ENCODE assay signal across 8 cellular contexts in the genomic region with DNA sequence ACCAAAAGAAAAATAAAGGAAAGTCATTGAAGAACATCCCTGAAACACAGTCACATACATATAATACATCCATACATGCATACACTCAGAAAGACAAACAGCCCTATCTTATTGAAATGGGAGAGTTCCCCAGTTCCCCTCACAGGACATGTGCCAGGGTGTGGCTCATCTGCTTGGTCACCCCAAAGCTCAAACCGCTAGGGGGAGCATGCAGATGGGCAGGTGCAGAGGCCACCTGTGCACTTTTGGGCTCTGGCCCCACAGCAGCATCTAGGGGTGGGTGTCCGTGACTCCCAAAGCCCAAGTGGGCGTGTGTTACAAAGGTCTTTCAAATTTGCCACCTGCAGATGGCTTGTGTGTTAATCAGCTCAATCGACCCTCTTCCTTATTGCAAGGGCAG.
DNase-seq lines count a peak whose midpoint lies in the region; ATAC-seq and TF ChIP-seq lines count a peak whose summit lies in the region.

No MANE protein-coding gene starts in this region.

- BruUV-seq in MCF 10A (replicated peaks; lab: Mats Ljungman, UMichigan) (no TSS peak), OCI-LY7 (replicated peaks; lab: Mats Ljungman, UMichigan) (no TSS peak), mammary epithelial cell (replicated peaks; lab: Mats Ljungman, UMichigan) (no TSS peak)

- no peak overlapping the region for H2AFZ ChIP-seq in OCI-LY7 (ENCODE audit: low read length)
- H2AFZ ChIP-seq in mammary epithelial cell (ENCODE audit: low read depth, low read length): no peak overlapping the region

- no peak overlapping the region for H3K9ac ChIP-seq in mammary epithelial cell (ENCODE audit: insufficient read depth, low read length)

- ATAC-seq in esophagus mucosa: peak; percentile 47
- peak; percentile 57 for ATAC-seq in upper lobe of right lung
- no peak for ATAC-seq in GM19328 (IDR thresholded peaks at IDR 0.05; ENCODE audit: unreplicated experiment)

- no peaks in the 10 kb centered on the region for H3K4me1 Mint-ChIP-seq in MCF 10A (ENCODE audit: insufficient read depth, unreplicated experiment)

- H3K27me3 Mint-ChIP-seq in MCF 10A (ENCODE audit: insufficient read depth, unreplicated experiment): no peaks in the 10 kb centered on the region

- 76% methylated on average over 3 of the region's 4 CpGs for WGBS in mammary epithelial cell (ENCODE audit: low coverage, missing lambda C conversion rate)

- in situ Hi-C loops in mammary epithelial cell (cut with MboI; ENCODE audit: low sequenced_read_pairs in 2 of 2): no loop called here

- CTCF ChIA-PET in MCF 10A (lab: Yijun Ruan, JAX): interaction anchor here (0.6 to 2.5 kb wide), 3 partner anchors 51 to 214 kb away, joined by 3 to 10 read pairs (median 4); no protein-coding TSS in a partner anchor
- CTCF ChIA-PET in OCI-LY7 (lab: Charles Lee; ENCODE audit: unreplicated experiment): no interaction called here
- CTCF ChIA-PET in mammary epithelial cell (lab: Charles Lee; ENCODE audit: low non-redundant PET): no interaction called here

- H3K27ac ChIP-seq in breast epithelium: no peak overlapping the region
- no peak overlapping the region for H3K27ac ChIP-seq in OCI-LY7 (ENCODE audit: low read depth, low read length, poor library complexity, severe bottlenecking)
- no peak overlapping the region for H3K27ac ChIP-seq in upper lobe of right lung
- H3K27ac ChIP-seq in mammary epithelial cell (ENCODE audit: insufficient read depth, low read depth, low read length): no peak overlapping the region

- no peaks in the 10 kb centered on the region for H3K9me2 ChIP-seq in OCI-LY7 (ENCODE audit: insufficient read depth, low read length)

- H3K4me3 ChIP-seq in breast epithelium: no peak overlapping the region
- H3K4me3 ChIP-seq in OCI-LY7 (ENCODE audit: low read depth, low read length, poor library complexity, severe bottlenecking): no peak overlapping the region
- no peak overlapping the region for H3K4me3 ChIP-seq in upper lobe of right lung
- no peak overlapping the region for H3K4me3 ChIP-seq in mammary epithelial cell (replicated peaks in 1 of 3; ENCODE audit: insufficient read depth in 1 of 3, low read depth in 2 of 3, low read length in 3 of 3)

- intact Hi-C loops in MCF 10A (cut with micrococcal nuclease): no loop called here
- intact Hi-C loops in breast epithelium (cut with DNase I; ENCODE audit: low total_unique reads): no loop called here
- intact Hi-C loops in OCI-LY7 (cut with micrococcal nuclease; ENCODE audit: unreplicated experiment): no loop called here
- intact Hi-C loops in upper lobe of right lung (cut with DNase I): no loop called here
- intact Hi-C loops in mammary epithelial cell (cut with micrococcal nuclease): no loop called here

- DNase-seq in MCF 10A (ENCODE audit: unreplicated experiment) (peak; percentile 51), breast epithelium (ENCODE audit: low spot score in 2 of 2) (no peak), OCI-LY7 (ENCODE audit: low spot score) (peak; percentile 22), upper lobe of right lung (no peak), NCI-H526 treated with DMSO at 0.1 percent for 48 hours (lab: John Stamatoyannopoulos, UW) (no peak), mammary epithelial cell (no peak)

- no peaks in the 10 kb centered on the region for H3K9me3 Mint-ChIP-seq in MCF 10A (ENCODE audit: unreplicated experiment)

- TF ChIP-seq POLR2A in breast epithelium (IDR thresholded peaks at IDR 0.05): no peak

- no peaks in the 10 kb centered on the region for H3K79me2 ChIP-seq in OCI-LY7 (ENCODE audit: insufficient read depth, low read depth, low read length)
- no peaks in the 10 kb centered on the region for H3K79me2 ChIP-seq in mammary epithelial cell (ENCODE audit: insufficient read depth, low read length)

- TF ChIP-seq CTCF in MCF 10A (IDR thresholded peaks at IDR 0.05; ENCODE audit: unreplicated experiment) (no peak), breast epithelium (IDR thresholded peaks at IDR 0.05) (peak in 1 of 3 donors; percentile 32), OCI-LY7 (conservative IDR thresholded peaks at IDR 0.05; ENCODE audit: low read length) (peak; percentile 60), upper lobe of right lung (IDR thresholded peaks at IDR 0.05) (peak; percentile 31), mammary epithelial cell (conservative IDR thresholded peaks at IDR 0.05 in 1 of 2, IDR thresholded peaks at IDR 0.05 in 1 of 2; ENCODE audit: extremely low read depth in 1 of 2, insufficient read depth in 1 of 2, low read depth in 1 of 2, low read length in 2 of 2) (peak in 1 of 2 donors; percentile 48)

- no peak overlapping the region for H3K27ac Mint-ChIP-seq in MCF 10A (ENCODE audit: low read depth, unreplicated experiment)

- H3K27me3 ChIP-seq in breast epithelium (no peaks in the 10 kb centered on the region), upper lobe of right lung (no peaks in the 10 kb centered on the region), mammary epithelial cell (ENCODE audit: insufficient read depth, low read length) (no peaks in the 10 kb centered on the region)

- POLR2A ChIA-PET in MCF 10A (lab: Yijun Ruan, JAX) (no interaction called here), OCI-LY7 (lab: Charles Lee) (interaction anchor here (1.4 kb wide), 1 partner anchor 10 kb away, joined by 4 read pairs; no protein-coding TSS in a partner anchor)

- H3K9me3 ChIP-seq in breast epithelium (no peaks in the 10 kb centered on the region), OCI-LY7 (ENCODE audit: low read length) (no peaks in the 10 kb centered on the region), upper lobe of right lung (no peaks in the 10 kb centered on the region), mammary epithelial cell (replicated peaks; ENCODE audit: insufficient read depth, low read length) (no peaks in the 10 kb centered on the region)

- no peak overlapping the region for H3K4me2 ChIP-seq in OCI-LY7 (ENCODE audit: low read length)
- H3K4me2 ChIP-seq in mammary epithelial cell (ENCODE audit: insufficient read depth, low read depth, low read length): no peak overlapping the region

- H4K20me1 ChIP-seq in OCI-LY7 (ENCODE audit: insufficient read depth, low read length): no peaks in the 10 kb centered on the region
- H4K20me1 ChIP-seq in mammary epithelial cell (ENCODE audit: insufficient read depth, low read length): no peaks in the 10 kb centered on the region

- H3K4me3 Mint-ChIP-seq in MCF 10A (ENCODE audit: unreplicated experiment): no peak overlapping the region

- dilution Hi-C loops in mammary epithelial cell (cut with HindIII; ENCODE audit: low sequenced_read_pairs): no loop called here

- no peaks in the 10 kb centered on the region for H3K36me3 Mint-ChIP-seq in MCF 10A (ENCODE audit: insufficient read depth, unreplicated experiment)

- H3K36me3 ChIP-seq in breast epithelium: no peaks in the 10 kb centered on the region
- no peaks in the 10 kb centered on the region for H3K36me3 ChIP-seq in OCI-LY7 (ENCODE audit: insufficient read depth, low read length)
- no peaks in the 10 kb centered on the region for H3K36me3 ChIP-seq in upper lobe of right lung
- H3K36me3 ChIP-seq in mammary epithelial cell (ENCODE audit: insufficient read depth, low read length): no peaks in the 10 kb centered on the region

- H3K4me1 ChIP-seq in breast epithelium: no peaks in the 10 kb centered on the region
- H3K4me1 ChIP-seq in OCI-LY7 (ENCODE audit: insufficient read depth, low read length, poor library complexity, severe bottlenecking): no peaks in the 10 kb centered on the region
- H3K4me1 ChIP-seq in upper lobe of right lung: no peaks in the 10 kb centered on the region
- peaks cover 3% of the 10 kb centered on the region for H3K4me1 ChIP-seq in mammary epithelial cell (ENCODE audit: insufficient read depth, low read length)

Comparison
In these comparisons a context has a peak if more than half of its experiments do, and no peak if none do; other contexts are left out.
1. DNase-seq: peak in MCF 10A (single experiment) and OCI-LY7 (single experiment); none in breast epithelium (0 of 2), upper lobe of right lung (single experiment), NCI-H526 treated with DMSO at 0.1 percent for 48 hours (single experiment) and mammary epithelial cell (single experiment).